Comparison of ENCODE assay signal across 12 cellular contexts in genomic region chr13:111210945-111211469, GRCh38.
DNase-seq lines count a peak whose midpoint lies in the region; ATAC-seq, FAIRE-seq and TF ChIP-seq lines count a peak whose summit lies in the region.
"Had no signal": no experiment of that assay in that cellular context is flagged by ENCODE, and none has a peak within 500 bp of the region (broad histone marks: within the 10 kb centered on the region; RNA-seq: fewer than 3 reads in every experiment).

No MANE protein-coding gene starts in this region.

- H3K4me2 ChIP-seq in skeletal muscle satellite cell (ENCODE audit: low read length) = peak overlapping the region; percentile 83

- ATAC-seq in HG03135 (IDR thresholded peaks at IDR 0.05; ENCODE audit: unreplicated experiment) = no peak
- no peak for ATAC-seq in GM21367 (IDR thresholded peaks at IDR 0.05; ENCODE audit: unreplicated experiment)
- ATAC-seq: activated CD8-positive, alpha-beta T cell treated with anti-CD3 and anti-CD28 coated beads for 36 hours had no signal

- no peaks in the 10 kb centered on the region for H3K9me3 ChIP-seq in skeletal muscle satellite cell (replicated peaks; ENCODE audit: low read length)
- no peaks in the 10 kb centered on the region for H3K9me3 ChIP-seq in BE2C
- H3K9me3 ChIP-seq: esophagus squamous epithelium, suprapubic skin had no signal

- no peak for TF ChIP-seq CTCF in BE2C (IDR thresholded peaks at IDR 0.05; ENCODE audit: low read depth, low read length)

- FAIRE-seq in H54 (lab: Jason Lieb, UNC) = peak; percentile 27

- H3K27ac Mint-ChIP-seq in immature natural killer cell = peak overlapping the region in 4 of 6 donors; percentile 24 to 43 (median 30)
- H3K27ac Mint-ChIP-seq in activated naive CD4-positive, alpha-beta T cell treated with anti-CD3 and anti-CD28 coated beads, Interleukin-2, amount 10 ng/mL, durations not matched to agents 7 days and 5 days = no peak overlapping the region
- H3K27ac Mint-ChIP-seq: activated CD8-positive, alpha-beta T cell treated with anti-CD3 and anti-CD28 coated beads for 36 hours had no signal

- H3K4me3 Mint-ChIP-seq in immature natural killer cell = no peak overlapping the region
- no peak overlapping the region for H3K4me3 Mint-ChIP-seq in activated naive CD4-positive, alpha-beta T cell treated with anti-CD3 and anti-CD28 coated beads, Interleukin-2, amount 10 ng/mL, durations not matched to agents 7 days and 5 days
- H3K4me3 Mint-ChIP-seq: activated CD8-positive, alpha-beta T cell treated with anti-CD3 and anti-CD28 coated beads for 36 hours had no signal

- peaks cover 33% of the 10 kb centered on the region for H3K4me1 ChIP-seq in skeletal muscle satellite cell (ENCODE audit: control insufficient read depth, insufficient read depth, low read length)
- H3K4me1 ChIP-seq in BE2C = peaks cover 3% of the 10 kb centered on the region; the same call in 1 of the 2 replicates

- peaks cover 33 to 89% of the 10 kb centered on the region in 2 donors for H3K4me1 Mint-ChIP-seq in immature natural killer cell
- H3K4me1 Mint-ChIP-seq in activated naive CD4-positive, alpha-beta T cell treated with anti-CD3 and anti-CD28 coated beads, Interleukin-2, amount 10 ng/mL, durations not matched to agents 7 days and 5 days = peaks cover 2% of the 10 kb centered on the region

- DNase-seq in H54 (ENCODE audit: insufficient read length, low spot score) (no peak), amniotic epithelial cell (ENCODE audit: low read depth) (peak; percentile 39), immature natural killer cell (no peak), BE2C (no peak)
- DNase-seq in activated naive CD4-positive, alpha-beta T cell treated with anti-CD3 and anti-CD28 coated beads, Interleukin-2, amount 10 ng/mL, durations not matched to agents 7 days and 5 days = no peak
- DNase-seq: activated CD8-positive, alpha-beta T cell treated with anti-CD3 and anti-CD28 coated beads for 36 hours; esophagus squamous epithelium; stimulated activated CD4-positive, alpha-beta T cell treated with anti-CD3 and anti-CD28 coated beads, Interleukin-2, amount 100 ng/mL, for 48 hours had no signal

- no peaks in the 10 kb centered on the region for H3K27me3 ChIP-seq in skeletal muscle satellite cell (ENCODE audit: control insufficient read depth, insufficient read depth, low read length)
- H3K27me3 ChIP-seq in BE2C = no peaks in the 10 kb centered on the region
- H3K27me3 ChIP-seq: esophagus squamous epithelium, suprapubic skin had no signal

- H3K36me3 Mint-ChIP-seq in immature natural killer cell = peaks cover 0 to 7% (median 0%) of the 10 kb centered on the region in 3 donors
- peaks cover 7% of the 10 kb centered on the region for H3K36me3 Mint-ChIP-seq in activated naive CD4-positive, alpha-beta T cell treated with anti-CD3 and anti-CD28 coated beads, Interleukin-2, amount 10 ng/mL, durations not matched to agents 7 days and 5 days

- no peaks in the 10 kb centered on the region for H3K36me3 ChIP-seq in skeletal muscle satellite cell (ENCODE audit: insufficient read depth, low read length)
- H3K36me3 ChIP-seq in BE2C = no peaks in the 10 kb centered on the region

- no peak for TF ChIP-seq POLR2A in H54 (IDR thresholded peaks at IDR 0.05; ENCODE audit: low read depth, low read length)

- H3K4me3 ChIP-seq in skeletal muscle satellite cell (ENCODE audit: low read length) (peak overlapping the region; percentile 57), BE2C (ENCODE audit: low read depth, low read length) (no peak overlapping the region)
- H3K4me3 ChIP-seq: esophagus squamous epithelium, suprapubic skin had no signal

- H3K9ac ChIP-seq in skeletal muscle satellite cell (ENCODE audit: low read depth, low read length) = peak overlapping the region; percentile 72

- H3K9me3 Mint-ChIP-seq in immature natural killer cell = no peaks in the 10 kb centered on the region
- H3K9me3 Mint-ChIP-seq in activated naive CD4-positive, alpha-beta T cell treated with anti-CD3 and anti-CD28 coated beads, Interleukin-2, amount 10 ng/mL, durations not matched to agents 7 days and 5 days = no peaks in the 10 kb centered on the region
- H3K9me3 Mint-ChIP-seq: activated CD8-positive, alpha-beta T cell treated with anti-CD3 and anti-CD28 coated beads for 36 hours had no signal

- peaks cover 0 to 3% (median 0%) of the 10 kb centered on the region in 3 donors for H3K27me3 Mint-ChIP-seq in immature natural killer cell (ENCODE audit: low read depth in 3 of 3)
- H3K27me3 Mint-ChIP-seq in activated naive CD4-positive, alpha-beta T cell treated with anti-CD3 and anti-CD28 coated beads, Interleukin-2, amount 10 ng/mL, durations not matched to agents 7 days and 5 days = no peaks in the 10 kb centered on the region
- H3K27me3 Mint-ChIP-seq: activated CD8-positive, alpha-beta T cell treated with anti-CD3 and anti-CD28 coated beads for 36 hours had no signal

- CTCF ChIA-PET in activated naive CD4-positive, alpha-beta T cell treated with anti-CD3 and anti-CD28 coated beads, Interleukin-2, amount 10 ng/mL, durations not matched to agents 7 days and 5 days (lab: Charles Lee) = no interaction called here
